14 cellular contexts compared by ENCODE assay signal in genomic region chr7:81150951-81151361, GRCh38.
DNase-seq lines count a peak whose midpoint lies in the region; ATAC-seq, FAIRE-seq and TF ChIP-seq lines count a peak whose summit lies in the region.
"Had no signal": no experiment of that assay in that cellular context is flagged by ENCODE, and none has a peak within 500 bp of the region (broad histone marks: within the 10 kb centered on the region; RNA-seq: fewer than 3 reads in every experiment).

No MANE protein-coding gene starts in this region.

- peak overlapping the region in 3 of 4 donors; percentile 15 to 48 (median 34) for H3K27ac ChIP-seq in gastrocnemius medialis
- H3K27ac ChIP-seq: pancreas had no signal

- no peaks in the 10 kb centered on the region for H3K36me3 ChIP-seq in gastrocnemius medialis
- H3K36me3 ChIP-seq: pancreas had no signal

- H3K9me3 ChIP-seq in gastrocnemius medialis: no peaks in the 10 kb centered on the region
- H3K9me3 ChIP-seq: pancreas had no signal

- ATAC-seq in gastrocnemius medialis: peak; percentile 84 to 88
- ATAC-seq: pancreas, T-cell had no signal

- intact Hi-C loops in gastrocnemius medialis (cut with DNase I; ENCODE audit: low total_unique reads): no loop called here

- H3K4me1 ChIP-seq in gastrocnemius medialis: no peaks in the 10 kb centered on the region

- DNase-seq in HT1080 (ENCODE audit: low read depth) (peak; percentile 32), anterior cingulate cortex (lab: John Stamatoyannopoulos, UW) (peak in 39 of 58 donors; percentile 5 to 77 (median 39)), inferior parietal cortex (ENCODE audit: extremely low spot score) (peak; percentile 10), gastrocnemius medialis (peak in 1 of 2 donors; percentile 38), ecto neural progenitor cell (ENCODE audit: low spot score) (no peak), GM12892 (ENCODE audit: insufficient read length) (no peak)
- no peak for DNase-seq in effector CD4-positive, alpha-beta T cell
- DNase-seq: activated CD4-positive, alpha-beta T cell treated with anti-CD3 and anti-CD28 coated beads, Interleukin-2, amount 50 U/mL, for 1 hour; activated effector memory CD4-positive, alpha-beta T cell treated with Interleukin-2 at 50 U/mL for 16 hours; DMS153; NCI-H774; pancreas; T-cell had no signal

- H3K4me3 ChIP-seq in gastrocnemius medialis: no peak overlapping the region
- H3K4me3 ChIP-seq: pancreas had no signal

- in situ Hi-C loops in gastrocnemius medialis (cut with MboI; ENCODE audit: low sequenced_read_pairs in 4 of 4): no loop called here

- no peak for TF ChIP-seq CTCF in gastrocnemius medialis (IDR thresholded peaks at IDR 0.05 in 4 of 5, conservative IDR thresholded peaks at IDR 0.05 in 1 of 5)

- H3K27me3 ChIP-seq in gastrocnemius medialis: no peaks in the 10 kb centered on the region
- H3K27me3 ChIP-seq: pancreas had no signal

- TF ChIP-seq POLR2A in gastrocnemius medialis (IDR thresholded peaks at IDR 0.05): no peak
- no peak for TF ChIP-seq POLR2A in GM12892 (IDR thresholded peaks at IDR 0.05; ENCODE audit: low read depth, low read length)

- no peak for FAIRE-seq in GM12892 (lab: Jason Lieb, UNC)
- FAIRE-seq: colon had no signal

Comparison
In these comparisons a context has a peak if more than half of its experiments do, and no peak if none do; other contexts are left out.
1. DNase-seq: peak in HT1080 (single experiment), anterior cingulate cortex (39 of 58) and inferior parietal cortex (single experiment); none in ecto neural progenitor cell (single experiment), effector CD4-positive, alpha-beta T cell (single experiment) and GM12892 (single experiment).